ENCODE assay signal across 10 cellular contexts in the genomic region with DNA sequence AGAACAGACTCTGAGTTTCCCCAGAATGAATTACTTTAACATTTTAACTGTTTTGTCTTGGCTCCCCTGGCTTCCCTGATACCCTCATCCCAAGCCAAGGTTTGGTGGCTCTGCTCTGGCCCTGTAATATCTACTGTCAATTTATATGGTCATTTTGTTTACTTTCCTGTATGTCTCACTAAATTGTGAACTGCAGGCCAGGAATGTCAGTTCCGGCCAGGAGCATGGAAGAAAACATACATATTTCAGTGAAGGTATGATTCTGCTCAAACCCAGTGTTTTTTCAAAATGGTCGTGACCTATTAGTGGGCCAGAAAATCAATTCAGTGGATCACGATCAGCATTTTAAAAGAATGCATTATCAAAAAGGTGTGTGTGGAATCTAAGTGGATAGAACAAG. TPM values are rescaled to one million over a fixed set of nuclear protein-coding genes. Genes with fewer than 3 reads are reported as not detected.
A peak's percentile ranks its signal among the peaks of the same experiment; 100 is the strongest.
DNase-seq lines count a peak whose midpoint lies in the region; ATAC-seq and TF ChIP-seq lines count a peak whose summit lies in the region.
"Had no signal": no experiment of that assay in that cellular context is flagged by ENCODE, and none has a peak within 500 bp of the region (broad histone marks: within the 10 kb centered on the region; RNA-seq: fewer than 3 reads in every experiment).

No MANE protein-coding gene starts in this region.

- DNase-seq in activated T-cell treated with anti-CD3 and anti-CD28 coated beads, Interleukin-2, amount 50 U/mL, for 24 hours, result no peak
- DNase-seq in activated T-cell treated with anti-CD3 and anti-CD28 coated beads for 4 hours (no peak), kidney epithelial cell (ENCODE audit: low read depth) (no peak), tibial artery (no peak), DMS53 (lab: John Stamatoyannopoulos, UW) (no peak)
- DNase-seq in activated naive CD8-positive, alpha-beta T cell treated with anti-CD3 and anti-CD28 coated beads, Interleukin-2, amount 50 U/mL, for 24 hours, result no peak
- no peak for DNase-seq in effector CD8-positive, alpha-beta T cell (lab: John Stamatoyannopoulos, UW)
- DNase-seq: AML-193 had no signal

- H3K36me3 ChIP-seq in kidney epithelial cell (ENCODE audit: control insufficient read depth, insufficient read depth, low read length) (no peaks in the 10 kb centered on the region), tibial artery (no peaks in the 10 kb centered on the region)
- H3K36me3 ChIP-seq: ascending aorta had no signal

- peak overlapping the region; percentile 88 for H3K4me3 Mint-ChIP-seq in activated T-cell treated with anti-CD3 and anti-CD28 coated beads, Interleukin-2, amount 50 U/mL, for 24 hours
- peak overlapping the region; percentile 85 for H3K4me3 Mint-ChIP-seq in activated naive CD8-positive, alpha-beta T cell treated with anti-CD3 and anti-CD28 coated beads, Interleukin-2, amount 50 U/mL, for 24 hours

- H3K4me1 Mint-ChIP-seq in activated T-cell treated with anti-CD3 and anti-CD28 coated beads, Interleukin-2, amount 50 U/mL, for 24 hours (ENCODE audit: low read depth), result peaks cover 20% of the 10 kb centered on the region
- peaks cover 18% of the 10 kb centered on the region for H3K4me1 Mint-ChIP-seq in activated naive CD8-positive, alpha-beta T cell treated with anti-CD3 and anti-CD28 coated beads, Interleukin-2, amount 50 U/mL, for 24 hours

- no peaks in the 10 kb centered on the region for H3K27me3 ChIP-seq in kidney epithelial cell (ENCODE audit: control insufficient read depth, insufficient read depth, low read length)
- H3K27me3 ChIP-seq in tibial artery, result no peaks in the 10 kb centered on the region
- H3K27me3 ChIP-seq: ascending aorta had no signal

- peaks cover 23% of the 10 kb centered on the region for H3K27me3 Mint-ChIP-seq in activated T-cell treated with anti-CD3 and anti-CD28 coated beads, Interleukin-2, amount 50 U/mL, for 24 hours
- no peaks in the 10 kb centered on the region for H3K27me3 Mint-ChIP-seq in activated naive CD8-positive, alpha-beta T cell treated with anti-CD3 and anti-CD28 coated beads, Interleukin-2, amount 50 U/mL, for 24 hours

- TF ChIP-seq CTCF in kidney epithelial cell (IDR thresholded peaks at IDR 0.05; ENCODE audit: insufficient read depth, low read length, poor library complexity, severe bottlenecking), result no peak
- no peak for TF ChIP-seq CTCF in tibial artery (IDR thresholded peaks at IDR 0.05)

- peaks cover 0 to 8% (median 0%) of the 10 kb centered on the region in 4 donors for H3K4me1 ChIP-seq in tibial artery
- H3K4me1 ChIP-seq: ascending aorta had no signal

- H3K27ac ChIP-seq in tibial artery, result peak overlapping the region; percentile 89 to 90

- H3K36me3 Mint-ChIP-seq in activated T-cell treated with anti-CD3 and anti-CD28 coated beads, Interleukin-2, amount 50 U/mL, for 24 hours (ENCODE audit: low read depth), result peaks cover 2% of the 10 kb centered on the region
- H3K36me3 Mint-ChIP-seq in activated naive CD8-positive, alpha-beta T cell treated with anti-CD3 and anti-CD28 coated beads, Interleukin-2, amount 50 U/mL, for 24 hours (ENCODE audit: low read depth), result peaks cover 3% of the 10 kb centered on the region

- H3K9me3 ChIP-seq in tibial artery, result no peaks in the 10 kb centered on the region
- H3K9me3 ChIP-seq: ascending aorta had no signal

- no peak for ATAC-seq in activated naive CD8-positive, alpha-beta T cell treated with anti-CD3 and anti-CD28 coated beads, Interleukin-2, amount 50 U/mL, for 24 hours
- no peak for ATAC-seq in HG03521 (IDR thresholded peaks at IDR 0.05; ENCODE audit: unreplicated experiment)

- peak overlapping the region; percentile 67 for H3K4me3 ChIP-seq in kidney epithelial cell (ENCODE audit: low read depth, low read length)
- H3K4me3 ChIP-seq in tibial artery, result peak overlapping the region; percentile 71 to 73

- no peaks in the 10 kb centered on the region for H3K9me3 Mint-ChIP-seq in activated T-cell treated with anti-CD3 and anti-CD28 coated beads, Interleukin-2, amount 50 U/mL, for 24 hours
- no peaks in the 10 kb centered on the region for H3K9me3 Mint-ChIP-seq in activated naive CD8-positive, alpha-beta T cell treated with anti-CD3 and anti-CD28 coated beads, Interleukin-2, amount 50 U/mL, for 24 hours

- H3K27ac Mint-ChIP-seq in activated T-cell treated with anti-CD3 and anti-CD28 coated beads, Interleukin-2, amount 50 U/mL, for 24 hours, result peak overlapping the region; percentile 96
- peak overlapping the region; percentile 39 for H3K27ac Mint-ChIP-seq in activated naive CD8-positive, alpha-beta T cell treated with anti-CD3 and anti-CD28 coated beads, Interleukin-2, amount 50 U/mL, for 24 hours

- intact Hi-C loops in tibial artery (cut with DNase I; ENCODE audit: low total_unique reads), result no loop called here

RNA-seq across cellular contexts. Expression of a gene that starts 1.2 kb away (rescaled TPM):
- total RNA-seq in kidney epithelial cell, result 4.6 and 5.5 TPM in 2 replicates

RNA-seq across cellular contexts. Expression of a gene that starts 26.3 kb away (rescaled TPM):
- not detected in 2 replicates for total RNA-seq in kidney epithelial cell
